Comparison of ENCODE assay signal across 15 cellular contexts in genomic region chr5:52859619-52860018, GRCh38.
DNase-seq lines count a peak whose midpoint lies in the region; ATAC-seq, FAIRE-seq and TF ChIP-seq lines count a peak whose summit lies in the region.
"Had no signal": no experiment of that assay in that cellular context is flagged by ENCODE, and none has a peak within 500 bp of the region (broad histone marks: within the 10 kb centered on the region; RNA-seq: fewer than 3 reads in every experiment).

No MANE protein-coding gene starts in this region.

- no peaks in the 10 kb centered on the region for H3K9me3 ChIP-seq in mesenchymal stem cell (ENCODE audit: control insufficient read depth, low read length)
- H3K9me3 ChIP-seq: colonic mucosa, vagina had no signal

- CTCF ChIA-PET in AG04449 (lab: Yijun Ruan, JAX) = no interaction called here

- POLR2A ChIA-PET in AG04449 (lab: Yijun Ruan, JAX) = no interaction called here

- H3K27me3 Mint-ChIP-seq in T-helper 2 cell treated with Interferon-gamma antibody and Interleukin-4, amounts not matched to agents 5 μg/mL and 100 μg/mL, for 36 hours (ENCODE audit: low read depth) = peaks cover 9% of the 10 kb centered on the region
- H3K27me3 Mint-ChIP-seq in effector memory CD8-positive, alpha-beta T cell = no peaks in the 10 kb centered on the region
- H3K27me3 Mint-ChIP-seq: B cell had no signal

- FAIRE-seq in bronchial epithelial cell (lab: Jason Lieb, UNC) = no peak
- FAIRE-seq: frontal cortex, G401.6 had no signal

- H3K27me3 ChIP-seq in bronchial epithelial cell (ENCODE audit: control insufficient read depth, insufficient read depth, low read length) = no peaks in the 10 kb centered on the region
- no peaks in the 10 kb centered on the region for H3K27me3 ChIP-seq in mesenchymal stem cell (ENCODE audit: control insufficient read depth in 1 of 2, insufficient read depth in 1 of 2, low read length in 2 of 2)
- H3K27me3 ChIP-seq: colonic mucosa, vagina had no signal

- WGBS in mesenchymal stem cell = 0% methylated on average over 2 of the region's 2 CpGs

- no peak overlapping the region for H3K4me2 ChIP-seq in mesenchymal stem cell (ENCODE audit: low read length, poor library complexity, severe bottlenecking)

- TF ChIP-seq CTCF in AG04449 (IDR thresholded peaks at IDR 0.05; ENCODE audit: insufficient read depth, low read length, missing control alignments) = no peak
- no peak for TF ChIP-seq CTCF in bronchial epithelial cell (IDR thresholded peaks at IDR 0.05; ENCODE audit: insufficient read depth, low read length, severe bottlenecking)

- ATAC-seq in HG02938 (IDR thresholded peaks at IDR 0.05; ENCODE audit: unreplicated experiment) = no peak
- no peak for ATAC-seq in effector memory CD8-positive, alpha-beta T cell (replicated peaks)

- H3K9me3 Mint-ChIP-seq in T-helper 2 cell treated with Interferon-gamma antibody and Interleukin-4, amounts not matched to agents 5 μg/mL and 100 μg/mL, for 36 hours = no peaks in the 10 kb centered on the region
- no peaks in the 10 kb centered on the region for H3K9me3 Mint-ChIP-seq in effector memory CD8-positive, alpha-beta T cell

- no peak overlapping the region for H2AFZ ChIP-seq in mesenchymal stem cell (ENCODE audit: low read depth, low read length)

- no peak overlapping the region for H3K23ac ChIP-seq in mesenchymal stem cell (ENCODE audit: low read length in 2 of 2)

- H3K14ac ChIP-seq in mesenchymal stem cell (ENCODE audit: low read length in 2 of 2) = no peak overlapping the region

- H4K91ac ChIP-seq in mesenchymal stem cell (ENCODE audit: low read length) = no peak overlapping the region

- no peak overlapping the region for H3K18ac ChIP-seq in mesenchymal stem cell (ENCODE audit: low read depth in 1 of 2, low read length in 2 of 2)

- no peak overlapping the region for H2BK5ac ChIP-seq in mesenchymal stem cell (ENCODE audit: low read depth, low read length, poor library complexity, severe bottlenecking)

- no peak overlapping the region for H3K4ac ChIP-seq in mesenchymal stem cell (ENCODE audit: low read depth in 1 of 2, low read length in 2 of 2)

- no peaks in the 10 kb centered on the region for H3K79me1 ChIP-seq in mesenchymal stem cell (replicated peaks; ENCODE audit: low read length, poor library complexity, severe bottlenecking)

- DNase-seq in AG04449 (ENCODE audit: low read depth, low spot score) = peak; percentile 83
- peak; percentile 42 for DNase-seq in HS-27A (ENCODE audit: low read depth)
- DNase-seq in bronchial epithelial cell (ENCODE audit: low read depth) = peak; percentile 26
- peak; percentile 94 for DNase-seq in mesenchymal stem cell
- DNase-seq in T-helper 2 cell treated with Interferon-gamma antibody and Interleukin-4, amounts not matched to agents 5 μg/mL and 100 μg/mL, for 36 hours (ENCODE audit: low spot score) = no peak
- DNase-seq in effector memory CD8-positive, alpha-beta T cell = no peak
- DNase-seq in activated T-cell treated with anti-CD3 and anti-CD28 coated beads for 4 hours = no peak
- DNase-seq: activated CD4-positive, alpha-beta T cell treated with anti-CD3 and anti-CD28 coated beads, Interleukin-2, amount 50 U/mL, for 48 hours; colonic mucosa; OCI-M1 had no signal

- H3K36me3 Mint-ChIP-seq in T-helper 2 cell treated with Interferon-gamma antibody and Interleukin-4, amounts not matched to agents 5 μg/mL and 100 μg/mL, for 36 hours (ENCODE audit: low read depth) = no peaks in the 10 kb centered on the region
- no peaks in the 10 kb centered on the region for H3K36me3 Mint-ChIP-seq in effector memory CD8-positive, alpha-beta T cell (ENCODE audit: insufficient read depth)

- H2BK15ac ChIP-seq in mesenchymal stem cell (ENCODE audit: low read depth, poor library complexity, severe bottlenecking) = no peak overlapping the region

- no peak overlapping the region for H2AK5ac ChIP-seq in mesenchymal stem cell (ENCODE audit: low read length, severe bottlenecking)

- H3K4me3 ChIP-seq in AG04449 (ENCODE audit: low read depth, low read length) (no peak overlapping the region), bronchial epithelial cell (ENCODE audit: low read depth, low read length) (no peak overlapping the region), mesenchymal stem cell (ENCODE audit: insufficient read depth in 1 of 2, low read depth in 1 of 2, low read length in 2 of 2) (no peak overlapping the region)
- H3K4me3 ChIP-seq: colonic mucosa, vagina had no signal

- H2BK120ac ChIP-seq in mesenchymal stem cell (ENCODE audit: low read depth, low read length) = no peak overlapping the region

- H3K4me3 Mint-ChIP-seq in T-helper 2 cell treated with Interferon-gamma antibody and Interleukin-4, amounts not matched to agents 5 μg/mL and 100 μg/mL, for 36 hours = no peak overlapping the region
- H3K4me3 Mint-ChIP-seq in effector memory CD8-positive, alpha-beta T cell = no peak overlapping the region
- H3K4me3 Mint-ChIP-seq: B cell had no signal

- H3K4me1 Mint-ChIP-seq in T-helper 2 cell treated with Interferon-gamma antibody and Interleukin-4, amounts not matched to agents 5 μg/mL and 100 μg/mL, for 36 hours (ENCODE audit: low read depth) = no peaks in the 10 kb centered on the region
- H3K4me1 Mint-ChIP-seq in effector memory CD8-positive, alpha-beta T cell (ENCODE audit: low read depth in 2 of 2) = no peaks in the 10 kb centered on the region
- H3K4me1 Mint-ChIP-seq: B cell had no signal

- peaks cover 6% of the 10 kb centered on the region for H3K4me1 ChIP-seq in mesenchymal stem cell (ENCODE audit: control insufficient read depth, insufficient read depth, low read depth, low read length)
- H3K4me1 ChIP-seq: colonic mucosa had no signal

- no peak overlapping the region for H3K27ac Mint-ChIP-seq in T-helper 2 cell treated with Interferon-gamma antibody and Interleukin-4, amounts not matched to agents 5 μg/mL and 100 μg/mL, for 36 hours
- no peak overlapping the region for H3K27ac Mint-ChIP-seq in effector memory CD8-positive, alpha-beta T cell
- H3K27ac Mint-ChIP-seq: B cell had no signal

- no peak overlapping the region for H4K8ac ChIP-seq in mesenchymal stem cell (ENCODE audit: low read length)

- no peak overlapping the region for H2BK12ac ChIP-seq in mesenchymal stem cell (ENCODE audit: low read length in 2 of 2)

- H3K27ac ChIP-seq in mesenchymal stem cell (ENCODE audit: low read length, poor library complexity, severe bottlenecking) = peak overlapping the region; percentile 32
- H3K27ac ChIP-seq: colonic mucosa, vagina had no signal

- no peaks in the 10 kb centered on the region for H3K36me3 ChIP-seq in bronchial epithelial cell (ENCODE audit: control insufficient read depth, insufficient read depth, low read length)
- no peaks in the 10 kb centered on the region for H3K36me3 ChIP-seq in mesenchymal stem cell (ENCODE audit: control insufficient read depth in 1 of 2, insufficient read depth in 2 of 2, low read depth in 1 of 2, low read length in 2 of 2)
- H3K36me3 ChIP-seq: colonic mucosa, vagina had no signal

- no peak overlapping the region for H3K9ac ChIP-seq in mesenchymal stem cell (ENCODE audit: low read length)

Comparison
In these comparisons a context has a peak if more than half of its experiments do, and no peak if none do; other contexts are left out.
1. DNase-seq: peak in AG04449 (single experiment), HS-27A (single experiment), bronchial epithelial cell (single experiment) and mesenchymal stem cell (single experiment); none in T-helper 2 cell treated with Interferon-gamma antibody and Interleukin-4, amounts not matched to agents 5 μg/mL and 100 μg/mL, for 36 hours (single experiment), effector memory CD8-positive, alpha-beta T cell (0 of 3) and activated T-cell treated with anti-CD3 and anti-CD28 coated beads for 4 hours (single experiment).